2 cellular contexts compared by ENCODE assay signal in the genomic region with DNA sequence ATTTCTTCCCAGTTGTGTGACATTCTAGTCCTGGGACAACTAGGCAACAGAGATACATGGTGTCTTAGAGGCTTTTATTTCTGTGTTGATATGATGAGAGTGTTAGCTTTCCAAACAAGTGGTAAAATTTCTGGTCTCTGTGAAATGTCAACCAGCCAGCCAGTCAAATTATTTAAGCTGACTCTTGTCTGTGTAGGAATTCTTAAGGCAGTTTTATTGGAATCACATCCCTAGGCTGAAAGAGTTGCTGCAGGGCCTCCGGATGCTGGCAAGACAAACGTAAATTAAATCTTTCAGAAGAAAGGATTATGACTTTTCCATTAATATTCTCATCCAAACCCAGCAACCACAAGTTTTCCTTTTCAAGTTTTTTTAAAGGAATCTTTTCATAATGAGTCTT.
TF ChIP-seq lines count a peak whose summit lies in the region.

No MANE protein-coding gene starts in this region.

TF ChIP-seq in SK-N-SH treated with all-trans-retinoic acid at 6 μM for 48 hours, 23 proteins besides CTCF, POLR2A, EP300 and RAD21 (continued from another document):
- TF ChIP-seq ESRRG (CRISPR knock-in tag; IDR thresholded peaks at IDR 0.05) (no peak), ISL1 (CRISPR knock-in tag; IDR thresholded peaks at IDR 0.05) (no peak), ZC3H10 (CRISPR knock-in tag; IDR thresholded peaks at IDR 0.05) (no peak), ZNF8 (CRISPR knock-in tag; IDR thresholded peaks at IDR 0.05) (no peak), TCF4 (CRISPR knock-in tag; IDR thresholded peaks at IDR 0.05; ENCODE audit: borderline replicate concordance) (no peak), CSDC2 (CRISPR knock-in tag; IDR thresholded peaks at IDR 0.05) (no peak), TOX (CRISPR knock-in tag; IDR thresholded peaks at IDR 0.05; ENCODE audit: borderline replicate concordance) (no peak), ZNF70 (CRISPR knock-in tag; IDR thresholded peaks at IDR 0.05) (no peak), SNAI2 (CRISPR knock-in tag; IDR thresholded peaks at IDR 0.05) (no peak), OSR1 (CRISPR knock-in tag; IDR thresholded peaks at IDR 0.05) (no peak), ZNF565 (CRISPR knock-in tag; conservative IDR thresholded peaks at IDR 0.05; ENCODE audit: low read depth) (no peak), ZFP30 (CRISPR knock-in tag; IDR thresholded peaks at IDR 0.05) (no peak), ARNTL (CRISPR knock-in tag; IDR thresholded peaks at IDR 0.05; ENCODE audit: borderline replicate concordance, low read depth) (no peak)
- TF ChIP-seq, protein P1, sequence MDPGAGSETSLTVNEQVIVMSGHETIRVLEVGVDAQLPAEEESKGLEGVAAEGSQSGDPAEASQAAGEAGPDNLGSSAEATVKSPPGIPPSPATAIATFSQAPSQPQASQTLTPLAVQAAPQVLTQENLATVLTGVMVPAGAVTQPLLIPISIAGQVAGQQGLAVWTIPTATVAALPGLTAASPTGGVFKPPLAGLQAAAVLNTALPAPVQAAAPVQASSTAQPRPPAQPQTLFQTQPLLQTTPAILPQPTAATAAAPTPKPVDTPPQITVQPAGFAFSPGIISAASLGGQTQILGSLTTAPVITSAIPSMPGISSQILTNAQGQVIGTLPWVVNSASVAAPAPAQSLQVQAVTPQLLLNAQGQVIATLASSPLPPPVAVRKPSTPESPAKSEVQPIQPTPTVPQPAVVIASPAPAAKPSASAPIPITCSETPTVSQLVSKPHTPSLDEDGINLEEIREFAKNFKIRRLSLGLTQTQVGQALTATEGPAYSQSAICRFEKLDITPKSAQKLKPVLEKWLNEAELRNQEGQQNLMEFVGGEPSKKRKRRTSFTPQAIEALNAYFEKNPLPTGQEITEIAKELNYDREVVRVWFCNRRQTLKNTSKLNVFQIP (CRISPR knock-in tag; IDR thresholded peaks at IDR 0.05; ENCODE audit: borderline replicate concordance, low read depth) = no peak
- TF ChIP-seq, protein P2, sequence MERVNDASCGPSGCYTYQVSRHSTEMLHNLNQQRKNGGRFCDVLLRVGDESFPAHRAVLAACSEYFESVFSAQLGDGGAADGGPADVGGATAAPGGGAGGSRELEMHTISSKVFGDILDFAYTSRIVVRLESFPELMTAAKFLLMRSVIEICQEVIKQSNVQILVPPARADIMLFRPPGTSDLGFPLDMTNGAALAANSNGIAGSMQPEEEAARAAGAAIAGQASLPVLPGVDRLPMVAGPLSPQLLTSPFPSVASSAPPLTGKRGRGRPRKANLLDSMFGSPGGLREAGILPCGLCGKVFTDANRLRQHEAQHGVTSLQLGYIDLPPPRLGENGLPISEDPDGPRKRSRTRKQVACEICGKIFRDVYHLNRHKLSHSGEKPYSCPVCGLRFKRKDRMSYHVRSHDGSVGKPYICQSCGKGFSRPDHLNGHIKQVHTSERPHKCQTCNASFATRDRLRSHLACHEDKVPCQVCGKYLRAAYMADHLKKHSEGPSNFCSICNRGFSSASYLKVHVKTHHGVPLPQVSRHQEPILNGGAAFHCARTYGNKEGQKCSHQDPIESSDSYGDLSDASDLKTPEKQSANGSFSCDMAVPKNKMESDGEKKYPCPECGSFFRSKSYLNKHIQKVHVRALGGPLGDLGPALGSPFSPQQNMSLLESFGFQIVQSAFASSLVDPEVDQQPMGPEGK (CRISPR knock-in tag; IDR thresholded peaks at IDR 0.05; ENCODE audit: borderline replicate concordance) = no peak
- TF ChIP-seq, protein P3, sequence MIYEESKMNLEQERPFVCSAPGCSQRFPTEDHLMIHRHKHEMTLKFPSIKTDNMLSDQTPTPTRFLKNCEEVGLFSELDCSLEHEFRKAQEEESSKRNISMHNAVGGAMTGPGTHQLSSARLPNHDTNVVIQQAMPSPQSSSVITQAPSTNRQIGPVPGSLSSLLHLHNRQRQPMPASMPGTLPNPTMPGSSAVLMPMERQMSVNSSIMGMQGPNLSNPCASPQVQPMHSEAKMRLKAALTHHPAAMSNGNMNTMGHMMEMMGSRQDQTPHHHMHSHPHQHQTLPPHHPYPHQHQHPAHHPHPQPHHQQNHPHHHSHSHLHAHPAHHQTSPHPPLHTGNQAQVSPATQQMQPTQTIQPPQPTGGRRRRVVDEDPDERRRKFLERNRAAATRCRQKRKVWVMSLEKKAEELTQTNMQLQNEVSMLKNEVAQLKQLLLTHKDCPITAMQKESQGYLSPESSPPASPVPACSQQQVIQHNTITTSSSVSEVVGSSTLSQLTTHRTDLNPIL (CRISPR knock-in tag; IDR thresholded peaks at IDR 0.05; ENCODE audit: low read depth) = no peak
- TF ChIP-seq, protein P4, sequence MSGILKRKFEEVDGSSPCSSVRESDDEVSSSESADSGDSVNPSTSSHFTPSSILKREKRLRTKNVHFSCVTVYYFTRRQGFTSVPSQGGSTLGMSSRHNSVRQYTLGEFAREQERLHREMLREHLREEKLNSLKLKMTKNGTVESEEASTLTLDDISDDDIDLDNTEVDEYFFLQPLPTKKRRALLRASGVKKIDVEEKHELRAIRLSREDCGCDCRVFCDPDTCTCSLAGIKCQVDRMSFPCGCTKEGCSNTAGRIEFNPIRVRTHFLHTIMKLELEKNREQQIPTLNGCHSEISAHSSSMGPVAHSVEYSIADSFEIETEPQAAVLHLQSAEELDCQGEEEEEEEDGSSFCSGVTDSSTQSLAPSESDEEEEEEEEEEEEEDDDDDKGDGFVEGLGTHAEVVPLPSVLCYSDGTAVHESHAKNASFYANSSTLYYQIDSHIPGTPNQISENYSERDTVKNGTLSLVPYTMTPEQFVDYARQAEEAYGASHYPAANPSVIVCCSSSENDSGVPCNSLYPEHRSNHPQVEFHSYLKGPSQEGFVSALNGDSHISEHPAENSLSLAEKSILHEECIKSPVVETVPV (CRISPR knock-in tag; IDR thresholded peaks at IDR 0.05) = no peak
- TF ChIP-seq, protein P5, sequence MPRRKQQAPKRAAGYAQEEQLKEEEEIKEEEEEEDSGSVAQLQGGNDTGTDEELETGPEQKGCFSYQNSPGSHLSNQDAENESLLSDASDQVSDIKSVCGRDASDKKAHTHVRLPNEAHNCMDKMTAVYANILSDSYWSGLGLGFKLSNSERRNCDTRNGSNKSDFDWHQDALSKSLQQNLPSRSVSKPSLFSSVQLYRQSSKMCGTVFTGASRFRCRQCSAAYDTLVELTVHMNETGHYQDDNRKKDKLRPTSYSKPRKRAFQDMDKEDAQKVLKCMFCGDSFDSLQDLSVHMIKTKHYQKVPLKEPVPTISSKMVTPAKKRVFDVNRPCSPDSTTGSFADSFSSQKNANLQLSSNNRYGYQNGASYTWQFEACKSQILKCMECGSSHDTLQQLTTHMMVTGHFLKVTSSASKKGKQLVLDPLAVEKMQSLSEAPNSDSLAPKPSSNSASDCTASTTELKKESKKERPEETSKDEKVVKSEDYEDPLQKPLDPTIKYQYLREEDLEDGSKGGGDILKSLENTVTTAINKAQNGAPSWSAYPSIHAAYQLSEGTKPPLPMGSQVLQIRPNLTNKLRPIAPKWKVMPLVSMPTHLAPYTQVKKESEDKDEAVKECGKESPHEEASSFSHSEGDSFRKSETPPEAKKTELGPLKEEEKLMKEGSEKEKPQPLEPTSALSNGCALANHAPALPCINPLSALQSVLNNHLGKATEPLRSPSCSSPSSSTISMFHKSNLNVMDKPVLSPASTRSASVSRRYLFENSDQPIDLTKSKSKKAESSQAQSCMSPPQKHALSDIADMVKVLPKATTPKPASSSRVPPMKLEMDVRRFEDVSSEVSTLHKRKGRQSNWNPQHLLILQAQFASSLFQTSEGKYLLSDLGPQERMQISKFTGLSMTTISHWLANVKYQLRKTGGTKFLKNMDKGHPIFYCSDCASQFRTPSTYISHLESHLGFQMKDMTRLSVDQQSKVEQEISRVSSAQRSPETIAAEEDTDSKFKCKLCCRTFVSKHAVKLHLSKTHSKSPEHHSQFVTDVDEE (CRISPR knock-in tag; IDR thresholded peaks at IDR 0.05) = no peak

TF ChIP-seq in HepG2, 621 proteins besides CTCF, POLR2A, EP300 and RAD21 (continued from another document):
- TF ChIP-seq HOXA9 (CRISPR knock-in tag; IDR thresholded peaks at IDR 0.05; ENCODE audit: borderline replicate concordance) (no peak), ZFP36L2 (CRISPR knock-in tag; IDR thresholded peaks at IDR 0.05) (no peak)
TF ChIP-seq in HepG2: peak in this region for 0.
